In the genomic region with DNA sequence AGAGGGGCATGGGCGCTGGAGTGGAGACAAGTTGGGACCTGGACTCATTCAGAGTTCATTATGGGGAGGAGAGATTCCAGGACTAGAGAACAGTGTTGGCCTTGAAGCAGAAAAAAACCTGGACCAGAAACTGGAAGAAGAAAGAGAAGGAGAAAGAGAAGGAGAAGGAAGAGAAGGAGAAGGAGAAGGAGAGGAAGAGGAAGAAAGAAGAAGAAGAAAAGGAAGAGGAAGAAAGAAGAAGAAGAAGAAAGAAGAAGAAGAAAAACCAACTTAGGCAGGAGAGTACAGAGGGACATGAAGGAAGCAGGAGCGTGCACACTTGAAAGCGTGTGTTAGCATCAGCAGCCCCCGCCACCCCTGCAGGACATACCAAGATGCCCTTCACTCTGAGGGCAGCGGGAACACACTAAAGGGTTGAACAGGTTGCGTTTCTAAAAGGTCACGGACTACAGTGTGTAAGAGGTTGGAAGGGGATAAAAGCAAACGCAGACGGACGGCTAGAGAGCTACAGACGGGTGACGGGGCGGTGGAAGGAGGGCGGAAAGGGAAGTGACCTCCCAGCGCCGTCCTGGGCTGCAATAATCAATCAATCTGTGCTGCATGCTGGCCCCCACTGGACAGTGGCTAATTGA, we compare ENCODE assay signal across 9 cellular contexts.
DNase-seq lines count a peak whose midpoint lies in the region; ATAC-seq and TF ChIP-seq lines count a peak whose summit lies in the region.
"Had no signal": no experiment of that assay in that cellular context is flagged by ENCODE, and none has a peak within 500 bp of the region (broad histone marks: within the 10 kb centered on the region; RNA-seq: fewer than 3 reads in every experiment).

No MANE protein-coding gene starts in this region.

- TF ChIP-seq EP300 in sigmoid colon (IDR thresholded peaks at IDR 0.05): no peak
- TF ChIP-seq EP300 in gastroesophageal sphincter (IDR thresholded peaks at IDR 0.05): no peak

- no peak for TF ChIP-seq CTCF in fibroblast of the aortic adventitia (IDR thresholded peaks at IDR 0.05; ENCODE audit: insufficient read depth, low read length)
- no peak for TF ChIP-seq CTCF in sigmoid colon (IDR thresholded peaks at IDR 0.05)
- TF ChIP-seq CTCF in gastroesophageal sphincter (IDR thresholded peaks at IDR 0.05): no peak

- H3K27ac ChIP-seq in HUES64 (ENCODE audit: low read depth, low read length): no peak overlapping the region
- no peak overlapping the region for H3K27ac ChIP-seq in sigmoid colon
- H3K27ac ChIP-seq in gastroesophageal sphincter: no peak overlapping the region

- H3K36me3 ChIP-seq in HUES64 (ENCODE audit: insufficient read depth, low read length) (no peaks in the 10 kb centered on the region), sigmoid colon (no peaks in the 10 kb centered on the region), gastroesophageal sphincter (no peaks in the 10 kb centered on the region)

- H3K4me1 ChIP-seq in HUES64 (ENCODE audit: insufficient read depth, low read length) (peaks cover 8% of the 10 kb centered on the region; the same call in 1 of the 2 replicates), sigmoid colon (peaks cover 0 to 14% (median 10%) of the 10 kb centered on the region in 4 donors), gastroesophageal sphincter (peaks cover 0 to 14% (median 0%) of the 10 kb centered on the region in 3 donors)

- no peak for DNase-seq in fibroblast of the aortic adventitia (ENCODE audit: low read depth)
- no peak for DNase-seq in sigmoid colon
- no peak for DNase-seq in hepatic stellate cell (ENCODE audit: low spot score)
- no peak for DNase-seq in NCI-H187 (lab: John Stamatoyannopoulos, UW)
- DNase-seq in hippocampal formation (lab: John Stamatoyannopoulos, UW): no peak
- DNase-seq: NK-92 treated with Interleukin-12 subunit alpha and Interleukin-12 subunit beta, amount 100 ng/mL, for 24 hours had no signal

- TF ChIP-seq POLR2A in sigmoid colon (IDR thresholded peaks at IDR 0.05): no peak
- TF ChIP-seq POLR2A in gastroesophageal sphincter (IDR thresholded peaks at IDR 0.05): no peak

- H3K9me3 ChIP-seq in HUES64 (ENCODE audit: insufficient read depth, low read depth, low read length) (0 out of 2 replicates have a peak, but pooled peaks cover 2% of the 10 kb centered on the region), sigmoid colon (no peaks in the 10 kb centered on the region), gastroesophageal sphincter (no peaks in the 10 kb centered on the region)

- WGBS in HUES64: 22% methylated on average over 16 of the region's 16 CpGs
- WGBS in sigmoid colon, 2 donors: 11 to 21% methylated on average over 16 of the region's 16 CpGs
- 15 to 23% methylated on average over 13 to 14 of the region's 16 CpGs for WGBS in gastroesophageal sphincter (ENCODE audit: low coverage in 1 of 2), 2 donors

- peak; percentile 17 for ATAC-seq in GM21447 (IDR thresholded peaks at IDR 0.05; ENCODE audit: unreplicated experiment)
- no peak for ATAC-seq in gastroesophageal sphincter

- intact Hi-C loops in sigmoid colon (cut with DNase I): no loop called here

- H3K4me3 ChIP-seq in HUES64 (ENCODE audit: low read length): peak overlapping the region; percentile 58
- peak overlapping the region; percentile 28 for H3K4me3 ChIP-seq in fibroblast of the aortic adventitia (ENCODE audit: low read depth, low read length)
- peak overlapping the region; percentile 16 to 51 (median 48) for H3K4me3 ChIP-seq in sigmoid colon
- H3K4me3 ChIP-seq in gastroesophageal sphincter: peak overlapping the region in 1 of 2 donors; percentile 49

- H3K9ac ChIP-seq in HUES64 (ENCODE audit: low read depth, low read length): no peak overlapping the region; the same call in 1 of the 2 replicates

- peaks cover 40% of the 10 kb centered on the region for H3K27me3 ChIP-seq in HUES64 (ENCODE audit: insufficient read depth, low read length)
- H3K27me3 ChIP-seq in sigmoid colon: peaks cover 0 to 15% (median 0%) of the 10 kb centered on the region in 3 donors
- peaks cover 57% of the 10 kb centered on the region for H3K27me3 ChIP-seq in gastroesophageal sphincter
